Comparison of ENCODE assay signal across 11 cellular contexts in genomic region chr5:43044181-43044914, GRCh38. TPM values are rescaled to one million over a fixed set of nuclear protein-coding genes. Genes with fewer than 3 reads are reported as not detected.
DNase-seq lines count a peak whose midpoint lies in the region; TF ChIP-seq lines count a peak whose summit lies in the region.
"Had no signal": no experiment of that assay in that cellular context is flagged by ENCODE, and none has a peak within 500 bp of the region (broad histone marks: within the 10 kb centered on the region; RNA-seq: fewer than 3 reads in every experiment).

No MANE protein-coding gene starts in this region.

- no peak for TF ChIP-seq CTCF in hepatocyte (IDR thresholded peaks at IDR 0.05; ENCODE audit: poor library complexity)

- no peak overlapping the region for H2AFZ ChIP-seq in hepatocyte

- no peaks in the 10 kb centered on the region for H3K36me3 ChIP-seq in H7 (replicated peaks; ENCODE audit: control insufficient read depth, insufficient read depth, low read length)
- H3K36me3 ChIP-seq in hepatocyte (replicated peaks; ENCODE audit: insufficient read depth, low read depth), result no peaks in the 10 kb centered on the region

- H4K20me1 ChIP-seq in hepatocyte (ENCODE audit: insufficient read depth, poor library complexity, severe bottlenecking), result no peaks in the 10 kb centered on the region

- H3K4me2 ChIP-seq in hepatocyte, result peak overlapping the region; percentile 77

- H3K79me2 ChIP-seq in hepatocyte, result peaks cover 20% of the 10 kb centered on the region

- H3K27me3 ChIP-seq in H7 (ENCODE audit: control insufficient read depth, insufficient read depth, low read length) (peaks cover 60% of the 10 kb centered on the region), hepatocyte (no peaks in the 10 kb centered on the region)

- DNase-seq in H7 (no peak), amniotic epithelial cell (ENCODE audit: low read depth) (peak; percentile 43), hepatocyte (ENCODE audit: low spot score) (no peak), skeletal muscle cell (ENCODE audit: low read depth) (no peak), NCI-H510A treated with DMSO at 0.1 percent for 48 hours (lab: John Stamatoyannopoulos, UW) (no peak), NCI-H446 (lab: John Stamatoyannopoulos, UW) (no peak), NCI-H774 (lab: John Stamatoyannopoulos, UW) (no peak)
- DNase-seq: activated CD4-positive, alpha-beta T cell treated with anti-CD3 and anti-CD28 coated beads, Interleukin-2, amount 50 U/mL, for 4 hours; KG1; occipital lobe; stimulated activated naive CD4-positive, alpha-beta T cell treated with Interleukin-2 at 50 U/mL for 16 hours had no signal

- WGBS in hepatocyte (ENCODE audit: low lambda C conversion rate, missing lambda C conversion rate), result 20% methylated on average over 26 of the region's 26 CpGs

- no peaks in the 10 kb centered on the region for H3K9me3 ChIP-seq in hepatocyte (ENCODE audit: low read depth)

- H3K27ac ChIP-seq in hepatocyte, result no peak overlapping the region

- peaks cover 19% of the 10 kb centered on the region for H3K4me1 ChIP-seq in hepatocyte (ENCODE audit: insufficient read depth)

- H3K9me2 ChIP-seq in hepatocyte (replicated peaks; ENCODE audit: insufficient read depth), result no peaks in the 10 kb centered on the region

- H3K4me3 ChIP-seq in H7 (ENCODE audit: insufficient read depth, low read depth, low read length) (peak overlapping the region; percentile 4; the same call in 1 of the 2 replicates), hepatocyte (no peak overlapping the region), skeletal muscle cell (ENCODE audit: low read depth, low read length) (peak overlapping the region; percentile 39)

RNA-seq across cellular contexts. Expression of gene ANXA2R, which starts 4.2 kb away (rescaled TPM):
- total RNA-seq in H7 (2014; rRNA removed; shearing (Covaris generic)), result 0.63 and 0.83 TPM in 2 replicates
- total RNA-seq in hepatocyte, result 0.93 and 4.4 TPM in 2 replicates
- 3.2 and 4.5 TPM in 2 replicates for polyA plus RNA-seq in hepatocyte
